In the genomic region with DNA sequence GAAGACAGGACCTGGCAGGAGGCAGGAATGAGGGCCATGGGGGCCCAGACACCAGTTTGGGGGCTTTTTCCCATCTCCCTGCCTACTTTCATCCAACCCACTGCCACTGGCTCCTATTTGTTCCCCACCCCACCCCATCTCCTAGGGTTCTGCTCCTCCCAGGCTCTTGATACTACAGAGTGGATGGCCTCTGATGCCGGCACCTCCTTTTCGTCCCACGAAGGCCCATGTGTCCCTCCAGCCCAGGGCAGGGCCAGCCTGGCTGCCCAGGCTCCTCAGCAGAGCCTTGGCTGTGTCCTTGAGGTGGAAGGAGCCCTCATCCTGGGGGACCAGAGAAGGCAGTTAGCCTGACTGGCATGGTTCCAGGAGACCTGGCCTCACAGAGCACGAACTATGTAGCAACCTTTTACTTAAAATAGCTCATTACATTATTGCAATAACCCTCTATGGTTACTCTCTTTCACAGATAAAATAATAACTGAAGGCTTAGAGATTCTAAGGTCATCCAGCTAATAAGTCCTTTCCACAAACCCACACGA, we compare ENCODE assay signal across 28 cellular contexts. TPM values are rescaled to one million over a fixed set of nuclear protein-coding genes. Genes with fewer than 3 reads are reported as not detected.
"Had no signal": no experiment of that assay in that cellular context is flagged by ENCODE, and none has a peak within 500 bp of the region (broad histone marks: within the 10 kb centered on the region; RNA-seq: fewer than 3 reads in every experiment).

No MANE protein-coding gene starts in this region.

- ATAC-seq: left lobe of liver, sciatic nerve, T-helper 17 cell had no signal

- H3K27me3 ChIP-seq: adrenal gland, dorsolateral prefrontal cortex, esophagus squamous epithelium, spleen, suprapubic skin, uterus had no signal

- H3K4me3 ChIP-seq: adrenal gland, dorsolateral prefrontal cortex, esophagus squamous epithelium, spleen, suprapubic skin, uterus had no signal

- H3K9me3 ChIP-seq: adrenal gland, esophagus squamous epithelium, spleen, suprapubic skin, uterus had no signal

- DNase-seq: activated B cell treated with CpG ODN at 0.5 μM for 24 hours; activated CD4-positive, alpha-beta T cell treated with anti-CD3 and anti-CD28 coated beads, Interleukin-2, amount 50 U/mL, for 1 hour; activated naive CD4-positive, alpha-beta T cell treated with anti-CD3 and anti-CD28 coated beads, Interleukin-2, amount 50 U/mL, for 16 hours; activated T-cell treated with anti-CD3 and anti-CD28 coated beads for 4 hours; dorsolateral prefrontal cortex; esophagus squamous epithelium; foreskin fibroblast; glutamatergic neuron; nephron progenitor cell; spleen; stimulated activated CD4-positive, alpha-beta T cell treated with anti-CD3 and anti-CD28 coated beads, Interleukin-1b, Interleukin-23, amount 100 ng/mL, for 48 hours; stimulated activated naive CD4-positive, alpha-beta T cell treated with Interleukin-2 at 50 U/mL for 16 hours; T-helper 17 cell; uterus had no signal

- H3K4me3 Mint-ChIP-seq: activated B cell treated with CpG ODN at 0.5 μM for 24 hours, memory B cell, nephron progenitor cell, T-helper 17 cell had no signal

- H3K27me3 Mint-ChIP-seq: activated B cell treated with CpG ODN at 0.5 μM for 24 hours, brain, memory B cell, T-helper 17 cell had no signal

- H3K9me3 Mint-ChIP-seq: activated B cell treated with CpG ODN at 0.5 μM for 24 hours; activated T-helper 2 cell treated with anti-CD3 and anti-CD28 coated beads, Interferon-gamma antibody, Interleukin-2, Interleukin-4, amounts not matched to agents 10 μg/mL and 5 μg/mL and 100 μg/mL, durations not matched to agents 14 hours and 24 hours and 36 hours; brain; memory B cell; nephron progenitor cell had no signal

- H3K27ac Mint-ChIP-seq: activated B cell treated with CpG ODN at 0.5 μM for 24 hours; activated T-helper 2 cell treated with anti-CD3 and anti-CD28 coated beads, Interferon-gamma antibody, Interleukin-2, Interleukin-4, amounts not matched to agents 10 μg/mL and 5 μg/mL and 100 μg/mL, durations not matched to agents 14 hours and 24 hours and 36 hours; memory B cell; T-helper 17 cell had no signal

- H3K36me3 ChIP-seq: uterus had no signal

- H3K27ac ChIP-seq: dorsolateral prefrontal cortex, esophagus squamous epithelium, spleen, suprapubic skin, uterus had no signal

- FAIRE-seq: islet of Langerhans, TTC549 had no signal

RNA-seq across cellular contexts. Expression of a gene that starts 8.4 kb away (rescaled TPM):
- total RNA-seq: activated B cell treated with CpG ODN at 0.5 μM for 24 hours, T-helper 17 cell had no signal

RNA-seq across cellular contexts. Expression of a gene that starts 18.4 kb away (rescaled TPM):
- total RNA-seq: activated B cell treated with CpG ODN at 0.5 μM for 24 hours; activated CD8-positive, alpha-beta memory T cell treated with anti-CD3 and anti-CD28 coated beads for 36 hours; activated T-helper 2 cell treated with anti-CD3 and anti-CD28 coated beads, Interferon-gamma antibody, Interleukin-2, Interleukin-4, amounts not matched to agents 10 μg/mL and 5 μg/mL and 100 μg/mL, durations not matched to agents 14 hours and 24 hours and 36 hours; adrenal gland; cerebellum; dorsolateral prefrontal cortex; esophagus squamous epithelium; left lobe of liver; mucosa of gallbladder; osteocyte; pulmonary artery endothelial cell; sciatic nerve; spleen; suprapubic skin; T-helper 17 cell; uterus had no signal
- polyA plus RNA-seq: adrenal gland, spleen had no signal

RNA-seq across cellular contexts. Expression of a gene that starts 19.8 kb away (rescaled TPM):
- total RNA-seq: activated B cell treated with CpG ODN at 0.5 μM for 24 hours; activated CD8-positive, alpha-beta memory T cell treated with anti-CD3 and anti-CD28 coated beads for 36 hours; activated T-helper 2 cell treated with anti-CD3 and anti-CD28 coated beads, Interferon-gamma antibody, Interleukin-2, Interleukin-4, amounts not matched to agents 10 μg/mL and 5 μg/mL and 100 μg/mL, durations not matched to agents 14 hours and 24 hours and 36 hours; T-helper 17 cell had no signal
